ENCODE assay signal across 13 cellular contexts in the genomic region with DNA sequence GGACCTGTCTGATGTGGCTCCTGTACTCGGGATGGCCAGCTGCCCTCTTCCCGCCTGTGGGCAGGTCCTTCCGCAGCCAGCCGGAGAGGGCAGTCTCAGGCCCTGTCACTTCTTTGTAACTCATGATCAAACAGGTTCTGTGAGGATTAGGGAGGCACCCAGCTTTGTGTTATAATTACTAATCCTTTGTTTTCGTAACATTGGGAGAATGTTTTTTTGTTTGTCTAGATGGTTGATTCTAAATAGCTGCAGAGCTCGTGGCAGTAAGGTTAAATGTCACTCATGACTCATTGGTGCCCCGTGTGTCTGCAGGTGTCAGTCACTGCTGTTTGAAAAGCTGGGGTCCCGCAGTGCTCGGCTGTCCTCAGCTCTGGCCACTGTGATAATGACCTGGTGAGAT.
DNase-seq lines count a peak whose midpoint lies in the region; ATAC-seq and TF ChIP-seq lines count a peak whose summit lies in the region.
"Had no signal": no experiment of that assay in that cellular context is flagged by ENCODE, and none has a peak within 500 bp of the region (broad histone marks: within the 10 kb centered on the region; RNA-seq: fewer than 3 reads in every experiment).

No MANE protein-coding gene starts in this region.

- no peak for TF ChIP-seq POLR2A in HCT116 (IDR thresholded peaks at IDR 0.05; ENCODE audit: borderline replicate concordance, extremely low read depth, insufficient read depth, insufficient read length)

- H3K9me3 ChIP-seq in HCT116 (ENCODE audit: control insufficient read depth in 1 of 2, insufficient read depth in 1 of 2, low read depth in 1 of 2, low read length in 2 of 2), result peaks cover 4 to 7% of the 10 kb centered on the region in 2 experiments; a peak in 2 of 4 replicates
- peaks cover 25% of the 10 kb centered on the region for H3K9me3 ChIP-seq in PC-3 (ENCODE audit: low read length)
- H3K9me3 ChIP-seq: suprapubic skin had no signal

- H3K27ac ChIP-seq in HCT116 (ENCODE audit: low read depth, low read length) (no peak overlapping the region), PC-3 (ENCODE audit: low read length) (no peak overlapping the region), coronary artery (no peak overlapping the region)
- H3K27ac ChIP-seq: suprapubic skin had no signal

- H3K4me1 ChIP-seq in HCT116 (ENCODE audit: control insufficient read depth in 1 of 2, insufficient read depth in 2 of 2, low read length in 2 of 2) (peaks cover 12 to 18% of the 10 kb centered on the region in 2 experiments; a peak in 2 of 4 replicates), PC-3 (ENCODE audit: insufficient read depth, low read length) (peaks cover 10% of the 10 kb centered on the region; the same call in 1 of the 2 replicates)

- H3K9me2 ChIP-seq in HCT116 (ENCODE audit: insufficient read depth) (no peaks in the 10 kb centered on the region), PC-3 (replicated peaks; ENCODE audit: low read length) (no peaks in the 10 kb centered on the region)

- BruUV-seq in HCT116 (replicated peaks; lab: Mats Ljungman, UMichigan) (no TSS peak), PC-3 (replicated peaks; lab: Mats Ljungman, UMichigan) (no TSS peak)

- H2AFZ ChIP-seq in HCT116 (ENCODE audit: low read depth, low read length, poor library complexity, severe bottlenecking) (no peak overlapping the region), PC-3 (ENCODE audit: low read length) (no peak overlapping the region)

- H3K36me3 ChIP-seq in HCT116 (ENCODE audit: control insufficient read depth in 1 of 2, insufficient read depth in 2 of 2, low read length in 2 of 2) (no peaks in the 10 kb centered on the region), PC-3 (ENCODE audit: low read depth, low read length) (no peaks in the 10 kb centered on the region)
- H3K36me3 ChIP-seq: suprapubic skin had no signal

- intact Hi-C loops in HCT116 (cut with micrococcal nuclease) (no loop called here), PC-3 (cut with micrococcal nuclease) (no loop called here)

- RAD21 ChIA-PET in HCT116 (lab: Charles Lee; ENCODE audit: low non-redundant PET in 1 of 2, low total read pairs in 2 of 2, uncharacterized antibody in 2 of 2, unreplicated experiment in 2 of 2), result no interaction called here

- H3K4me2 ChIP-seq in HCT116 (ENCODE audit: low read length), result no peak overlapping the region; the same call in 1 of the 2 replicates
- H3K4me2 ChIP-seq in PC-3 (ENCODE audit: low read length), result no peak overlapping the region

- DNase-seq in HCT116 (ENCODE audit: low read depth, low spot score) (no peak), PC-3 (peak; percentile 41), retina (peak; percentile 56), germinal center (ENCODE audit: low spot score) (no peak), coronary artery (ENCODE audit: low spot score) (no peak)
- DNase-seq: activated CD4-positive, alpha-beta T cell treated with anti-CD3 and anti-CD28 coated beads for 1 hour; cerebellar nuclear complex; Karpas-422; NCI-H1436 had no signal

- no peaks in the 10 kb centered on the region for H3K79me2 ChIP-seq in HCT116 (ENCODE audit: insufficient read depth, low read length)
- H3K79me2 ChIP-seq in PC-3 (ENCODE audit: low read length), result no peaks in the 10 kb centered on the region

- no peak for TF ChIP-seq RAD21 in HCT116 (IDR thresholded peaks at IDR 0.05; ENCODE audit: low read depth)

- no peak overlapping the region for H3K4me3 ChIP-seq in HCT116 (replicated peaks in 1 of 2; ENCODE audit: low read depth in 1 of 2, low read length in 2 of 2)
- no peak overlapping the region for H3K4me3 ChIP-seq in PC-3 (ENCODE audit: low read length)
- no peak overlapping the region for H3K4me3 ChIP-seq in coronary artery
- H3K4me3 ChIP-seq: suprapubic skin had no signal

- ATAC-seq in HCT116 (peak; percentile 72), PC-3 (no peak), esophagus mucosa (peak; percentile 89), HG03108 (IDR thresholded peaks at IDR 0.05; ENCODE audit: unreplicated experiment) (no peak)
- ATAC-seq: activated T-helper 17 cell treated with anti-CD3 and anti-CD28 coated beads, Interleukin-2, amount 50 U/mL, for 72 hours had no signal

- H3F3A ChIP-seq in PC-3 (ENCODE audit: low read length, unreplicated experiment), result no peaks in the 10 kb centered on the region

- no peaks in the 10 kb centered on the region; the same call in 1 of the 2 replicates for H3K27me3 ChIP-seq in HCT116 (ENCODE audit: insufficient read depth, low read length)
- peaks cover 30% of the 10 kb centered on the region for H3K27me3 ChIP-seq in PC-3 (ENCODE audit: low read length)
- H3K27me3 ChIP-seq: suprapubic skin had no signal

- TF ChIP-seq CTCF in HCT116 (IDR thresholded peaks at IDR 0.05 in 2 of 3, conservative IDR thresholded peaks at IDR 0.05 in 1 of 3; ENCODE audit: borderline replicate concordance in 1 of 3, insufficient read depth in 1 of 3, low read depth in 2 of 3, low read length in 2 of 3), result no peak
- TF ChIP-seq CTCF in PC-3 (conservative IDR thresholded peaks at IDR 0.05; ENCODE audit: low read depth, low read length), result no peak
- TF ChIP-seq CTCF in coronary artery (IDR thresholded peaks at IDR 0.05), result no peak

- CTCF ChIA-PET in HCT116 (lab: Charles Lee) (no interaction called here), PC-3 (lab: Charles Lee) (no interaction called here)

- POLR2A ChIA-PET in HCT116 (lab: Charles Lee) (no interaction called here), PC-3 (lab: Charles Lee; ENCODE audit: unreplicated experiment) (no interaction called here)

- H3K9ac ChIP-seq in HCT116 (ENCODE audit: low read length), result no peak overlapping the region
- H3K9ac ChIP-seq in PC-3 (ENCODE audit: low read length), result no peak overlapping the region

- H4K20me1 ChIP-seq in HCT116 (ENCODE audit: insufficient read depth), result no peaks in the 10 kb centered on the region
- H4K20me1 ChIP-seq in PC-3 (ENCODE audit: low read length), result no peaks in the 10 kb centered on the region

TF ChIP-seq in HCT116, 20 proteins besides CTCF, POLR2A, EP300 and RAD21:
- TF ChIP-seq ZNF274 (IDR thresholded peaks at IDR 0.05; ENCODE audit: low read depth, low read length), result no peak
- TF ChIP-seq, protein P1, sequence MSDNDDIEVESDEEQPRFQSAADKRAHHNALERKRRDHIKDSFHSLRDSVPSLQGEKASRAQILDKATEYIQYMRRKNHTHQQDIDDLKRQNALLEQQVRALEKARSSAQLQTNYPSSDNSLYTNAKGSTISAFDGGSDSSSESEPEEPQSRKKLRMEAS (IDR thresholded peaks at IDR 0.05), result 0 out of 2 replicates have a peak, but pooled peaks have one; percentile 28
- TF ChIP-seq SRF (IDR thresholded peaks at IDR 0.05; ENCODE audit: low read depth), result no peak
- 0 out of 2 replicates have a peak, but pooled peaks have one; percentile 26 for TF ChIP-seq CEBPB (IDR thresholded peaks at IDR 0.05; ENCODE audit: low read depth)
- TF ChIP-seq FOSL1 (IDR thresholded peaks at IDR 0.05; ENCODE audit: low read depth), result peak; percentile 23; the same call in 1 of the 2 replicates
- TF ChIP-seq SP1 (IDR thresholded peaks at IDR 0.05; ENCODE audit: low read depth), result no peak
- TF ChIP-seq TCF7L2 (IDR thresholded peaks at IDR 0.05; ENCODE audit: borderline replicate concordance, extremely low read depth, insufficient read depth, insufficient read length), result no peak

Comparison
In these comparisons a context has a peak if more than half of its experiments do, and no peak if none do; other contexts are left out.
1. ATAC-seq: peak in HCT116 (single experiment) and esophagus mucosa (single experiment); none in PC-3 (single experiment) and HG03108 (single experiment).
2. DNase-seq: peak in PC-3 (single experiment) and retina (single experiment); none in HCT116 (single experiment), germinal center (single experiment) and coronary artery (single experiment).